In genomic region chr6:82362868-82363267, GRCh38 we compare ENCODE assay signal across 8 cellular contexts. TPM values are rescaled to one million over a fixed set of nuclear protein-coding genes. Genes with fewer than 3 reads are reported as not detected.
DNase-seq lines count a peak whose midpoint lies in the region; ATAC-seq, FAIRE-seq and TF ChIP-seq lines count a peak whose summit lies in the region.

No MANE protein-coding gene starts in this region.

- TF ChIP-seq CTCF in cardiac muscle cell (IDR thresholded peaks at IDR 0.05; ENCODE audit: low read depth, low read length): no peak
- TF ChIP-seq CTCF in bronchial epithelial cell (IDR thresholded peaks at IDR 0.05; ENCODE audit: insufficient read depth, low read length, severe bottlenecking): no peak
- no peak for TF ChIP-seq CTCF in left lung (IDR thresholded peaks at IDR 0.05)
- no peak for TF ChIP-seq CTCF in upper lobe of right lung (IDR thresholded peaks at IDR 0.05)

- H3K4me3 ChIP-seq in cardiac muscle cell (peak overlapping the region; percentile 81), bronchial epithelial cell (ENCODE audit: low read depth, low read length) (peak overlapping the region; percentile 90), left lung (peak overlapping the region; percentile 58 to 63), upper lobe of right lung (peak overlapping the region; percentile 71)

- H3K27me3 ChIP-seq in cardiac muscle cell: peaks cover 14% of the 10 kb centered on the region
- no peaks in the 10 kb centered on the region for H3K27me3 ChIP-seq in bronchial epithelial cell (ENCODE audit: control insufficient read depth, insufficient read depth, low read length)
- H3K27me3 ChIP-seq in left lung: peaks cover 7 to 76% of the 10 kb centered on the region in 2 donors
- H3K27me3 ChIP-seq in upper lobe of right lung: peaks cover 7% of the 10 kb centered on the region

- no peak for FAIRE-seq in bronchial epithelial cell (lab: Jason Lieb, UNC)

- H3K36me3 ChIP-seq in cardiac muscle cell: no peaks in the 10 kb centered on the region
- H3K36me3 ChIP-seq in bronchial epithelial cell (ENCODE audit: control insufficient read depth, insufficient read depth, low read length): peaks cover 4% of the 10 kb centered on the region
- no peaks in the 10 kb centered on the region for H3K36me3 ChIP-seq in left lung
- H3K36me3 ChIP-seq in upper lobe of right lung: no peaks in the 10 kb centered on the region

- intact Hi-C loops in Right ventricle myocardium superior (cut with DNase I): no loop called here
- intact Hi-C loops in left lung (cut with DNase I): no loop called here
- intact Hi-C loops in upper lobe of right lung (cut with DNase I): no loop called here
- intact Hi-C loops in posterior cingulate gyrus (cut with DNase I): no loop called here

- no peaks in the 10 kb centered on the region for H3K9me3 ChIP-seq in cardiac muscle cell (ENCODE audit: low read depth)
- no peaks in the 10 kb centered on the region for H3K9me3 ChIP-seq in left lung
- no peaks in the 10 kb centered on the region for H3K9me3 ChIP-seq in upper lobe of right lung

- H3K27ac ChIP-seq in cardiac muscle cell (no peak overlapping the region), left lung (no peak overlapping the region), upper lobe of right lung (no peak overlapping the region)

- no peaks in the 10 kb centered on the region for H3K4me1 ChIP-seq in cardiac muscle cell (ENCODE audit: low read depth)
- H3K4me1 ChIP-seq in left lung: peaks cover 0 to 20% of the 10 kb centered on the region in 2 donors
- H3K4me1 ChIP-seq in upper lobe of right lung: peaks cover 12% of the 10 kb centered on the region

- ATAC-seq in Right ventricle myocardium superior (ENCODE audit: poor library complexity): no peak
- ATAC-seq in left lung: no peak
- no peak for ATAC-seq in upper lobe of right lung

- DNase-seq in cardiac muscle cell (ENCODE audit: low read depth in 1 of 2, low spot score in 1 of 2) (peak in 1 of 2 donors; percentile 77), Right ventricle myocardium superior (no peak), bronchial epithelial cell (ENCODE audit: low read depth) (peak; percentile 53), left lung (no peak), upper lobe of right lung (no peak), HuH-7 (ENCODE audit: low spot score) (no peak), posterior cingulate gyrus (no peak)
- no peak for DNase-seq in stimulated activated CD8-positive, alpha-beta memory T cell treated with anti-CD3 and anti-CD28 coated beads, Interleukin-4, amount 100 ng/mL, for 48 hours

RNA-seq across cellular contexts. Expression of gene TPBG, which starts 0.7 kb away (rescaled TPM):
- total RNA-seq in cardiac muscle cell: 13.2 and 14.3 TPM in 2 replicates
- polyA plus RNA-seq in cardiac muscle cell: 12.0 and 22.3 TPM in 2 replicates
- 1.9 TPM for total RNA-seq in Right ventricle myocardium superior
- total RNA-seq in bronchial epithelial cell: 120 and 121 TPM in 2 replicates
- 10 to 100 TPM; 12.6 to 19.3 TPM for total RNA-seq in left lung
- total RNA-seq in upper lobe of right lung: 12.4 TPM
